In genomic region chr10:32957341-32958084, GRCh38 we compare ENCODE assay signal across 1 cellular context.
TF ChIP-seq lines count a peak whose summit lies in the region.

No MANE protein-coding gene starts in this region.

TF ChIP-seq in GM12878, 131 proteins besides CTCF, POLR2A, EP300 and RAD21 (continued from another document):
- TF ChIP-seq RB1 (IDR thresholded peaks at IDR 0.05; ENCODE audit: borderline replicate concordance) (0 out of 2 replicates have a peak, but pooled peaks have one; percentile 22), BACH1 (IDR thresholded peaks at IDR 0.05; ENCODE audit: borderline replicate concordance) (peak; percentile 39; the same call in 1 of the 2 replicates), ZNF384 (IDR thresholded peaks at IDR 0.05; ENCODE audit: borderline replicate concordance, low read depth, low read length) (no peak), GATAD2B (conservative IDR thresholded peaks at IDR 0.05; ENCODE audit: low read depth) (peak; percentile 18; the same call in 1 of the 2 replicates), TBL1XR1 (IDR thresholded peaks at IDR 0.05; ENCODE audit: low read depth, low read length) (no peak), ATF3 (IDR thresholded peaks at IDR 0.05; ENCODE audit: borderline replicate concordance, extremely low read depth, low read depth, low read length) (no peak)
